13 cellular contexts compared by ENCODE assay signal in genomic region chr10:48811917-48812316, GRCh38.
"Had no signal": no experiment of that assay in that cellular context is flagged by ENCODE, and none has a peak within 500 bp of the region (broad histone marks: within the 10 kb centered on the region; RNA-seq: fewer than 3 reads in every experiment).

No MANE protein-coding gene starts in this region.

- H3K4me3 ChIP-seq: heart right ventricle, transverse colon had no signal

- H3K27me3 ChIP-seq: heart right ventricle, neutrophil, transverse colon had no signal

- H3K9me3 ChIP-seq: heart right ventricle, neutrophil, transverse colon had no signal

- H3K79me2 ChIP-seq: parathyroid adenoma had no signal

- DNase-seq: aorta, heart right ventricle, natural killer cell, T-cell, T-helper 9 cell, transverse colon had no signal

- H3K9ac ChIP-seq: parathyroid adenoma had no signal

- ATAC-seq: activated CD4-positive, CD25-positive, alpha-beta regulatory T cell treated with anti-CD3 and anti-CD28 coated beads, Interleukin-2, amount 50 U/mL, for 24 hours; left lobe of liver; natural killer cell; stimulated activated effector memory CD8-positive, alpha-beta T cell treated with anti-CD3 and anti-CD28 coated beads, Interleukin-12 subunit alpha, Interleukin-12 subunit beta, amount 100 ng/mL, for 72 hours; T-cell had no signal

- FAIRE-seq: frontal cortex, islet of Langerhans had no signal

- H2AFZ ChIP-seq: parathyroid adenoma had no signal

- H3K36me3 ChIP-seq: transverse colon had no signal

- H3K27ac ChIP-seq: heart right ventricle, neutrophil, parathyroid adenoma, transverse colon had no signal

- H3K4me1 ChIP-seq: parathyroid adenoma, transverse colon had no signal
